10 cellular contexts compared by ENCODE assay signal in the genomic region with DNA sequence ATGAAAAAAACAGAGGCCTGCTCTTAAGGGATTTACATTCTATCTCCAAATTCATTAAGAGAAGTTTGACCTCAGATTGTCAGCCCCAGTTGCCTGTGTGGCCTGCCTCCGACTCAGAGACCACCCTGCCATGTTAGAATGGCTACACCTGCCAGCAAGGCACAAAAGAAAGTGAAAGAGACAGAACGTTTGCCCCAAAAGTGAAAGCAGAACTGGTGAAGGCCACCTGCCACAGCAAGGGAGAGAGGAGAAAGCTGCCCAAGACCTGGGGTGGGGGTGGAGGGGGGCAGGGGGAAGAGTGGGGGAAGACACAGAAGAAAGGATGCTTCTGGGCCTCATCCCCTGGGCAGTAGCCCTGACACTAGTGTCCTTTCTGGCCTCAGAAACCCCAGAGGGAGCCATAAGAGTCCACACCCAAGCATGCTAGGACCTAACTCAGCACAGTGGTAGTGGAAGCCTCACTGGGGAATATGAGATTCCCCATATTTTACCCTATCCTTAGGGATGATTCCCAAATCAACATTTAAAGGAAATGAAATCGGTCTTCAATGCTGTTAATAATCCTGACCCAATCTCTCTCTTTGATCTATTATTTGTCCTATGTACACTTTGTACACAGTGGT.
DNase-seq lines count a peak whose midpoint lies in the region; ATAC-seq and TF ChIP-seq lines count a peak whose summit lies in the region.
"Had no signal": no experiment of that assay in that cellular context is flagged by ENCODE, and none has a peak within 500 bp of the region (broad histone marks: within the 10 kb centered on the region; RNA-seq: fewer than 3 reads in every experiment).

No MANE protein-coding gene starts in this region.

- DNase-seq in mucosa of descending colon, result no peak
- no peak for DNase-seq in central memory CD4-positive, alpha-beta T cell
- DNase-seq in H7, result no peak
- DNase-seq in C1 segment of cervical spinal cord (lab: John Stamatoyannopoulos, UW), result no peak
- DNase-seq: activated T-cell treated with anti-CD3 and anti-CD28 coated beads, Interleukin-2, amount 50 U/mL, for 24 hours; Right ventricle myocardium superior had no signal

- peak; percentile 96 for ATAC-seq in GM19035 (IDR thresholded peaks at IDR 0.05; ENCODE audit: unreplicated experiment)
- peak; percentile 96 for ATAC-seq in HG02571 (IDR thresholded peaks at IDR 0.05; ENCODE audit: unreplicated experiment)
- ATAC-seq in HG03460 (IDR thresholded peaks at IDR 0.05; ENCODE audit: unreplicated experiment), result peak; percentile 98
- ATAC-seq in mucosa of descending colon, result peak; percentile 42

- H3K4me1 ChIP-seq in mucosa of descending colon (ENCODE audit: low read depth), result no peaks in the 10 kb centered on the region

- H3K4me3 ChIP-seq in mucosa of descending colon (no peak overlapping the region), H7 (ENCODE audit: insufficient read depth, low read depth, low read length) (no peak overlapping the region)

- no peaks in the 10 kb centered on the region for H3K9me3 ChIP-seq in mucosa of descending colon
- H3K9me3 ChIP-seq: neutrophil had no signal

- TF ChIP-seq CTCF in mucosa of descending colon (IDR thresholded peaks at IDR 0.05), result no peak

- intact Hi-C loops in mucosa of descending colon (cut with DNase I, micrococcal nuclease), result no loop called here

- H3K27me3 ChIP-seq in H7 (ENCODE audit: control insufficient read depth, insufficient read depth, low read length), result no peaks in the 10 kb centered on the region
- H3K27me3 ChIP-seq: neutrophil had no signal

- H3K36me3 ChIP-seq in mucosa of descending colon (ENCODE audit: low read depth), result no peaks in the 10 kb centered on the region
- H3K36me3 ChIP-seq in H7 (replicated peaks; ENCODE audit: control insufficient read depth, insufficient read depth, low read length), result no peaks in the 10 kb centered on the region
- H3K36me3 ChIP-seq: neutrophil had no signal

Comparison
In these comparisons a context has a peak if more than half of its experiments do, and no peak if none do; other contexts are left out.
1. ATAC-seq: peak in every context shown above with its lines; median percentile 98 in HG03460; 96 in GM19035; 96 in HG02571; 42 in mucosa of descending colon.